ENCODE assay signal across 33 cellular contexts in genomic region chr6:101527467-101527866, GRCh38.
"Had no signal": no experiment of that assay in that cellular context is flagged by ENCODE, and none has a peak within 500 bp of the region (broad histone marks: within the 10 kb centered on the region; RNA-seq: fewer than 3 reads in every experiment).

No MANE protein-coding gene starts in this region.

- H3K27ac ChIP-seq: KMS-11, PC-9, RWPE1, SJCRH30, SK-N-MC had no signal

- H3K27me3 ChIP-seq: MG63, SJCRH30 had no signal

- H3K9me3 ChIP-seq: MG63, SJCRH30 had no signal

- ATAC-seq: Panc1, Right ventricle myocardium inferior, SK-N-SH treated with all-trans-retinoic acid at 6 μM for 48 hours had no signal

- H3K4me1 ChIP-seq: SJCRH30 had no signal

- DNase-seq: Karpas-422, MG63, NCI-H1048, NCI-H1092 treated with DMSO at 0.1 percent for 48 hours, NCI-H1105 treated with DMSO at 0.1 percent for 48 hours, NCI-H1417, NCI-H1436, NCI-H146, NCI-H1694, NCI-H187, NCI-H1930, NCI-H2029 treated with DMSO at 0.1 percent for 48 hours, NCI-H2081 treated with DMSO at 0.1 percent for 48 hours, NCI-H2107, NCI-H2171, NCI-H226, NCI-H446 treated with DMSO at 0.1 percent for 48 hours, NCI-H510A, NCI-H524, NCI-H526, NCI-H748 treated with DMSO at 0.1 percent for 48 hours, NCI-H82, PC-9, SHP77, SIG-M5, SJCRH30, SW 1271 had no signal

- H3K4me3 ChIP-seq: MG63, PC-9, SJCRH30, SK-N-MC had no signal

- H3K36me3 ChIP-seq: MG63, SJCRH30 had no signal
